22 cellular contexts compared by ENCODE assay signal in genomic region chr22:36608987-36609386, GRCh38.
DNase-seq lines count a peak whose midpoint lies in the region; ATAC-seq, FAIRE-seq and TF ChIP-seq lines count a peak whose summit lies in the region.
"Had no signal": no experiment of that assay in that cellular context is flagged by ENCODE, and none has a peak within 500 bp of the region (broad histone marks: within the 10 kb centered on the region; RNA-seq: fewer than 3 reads in every experiment).

No MANE protein-coding gene starts in this region.

- H3K27me3 Mint-ChIP-seq in H9 (ENCODE audit: low read depth): peaks cover 30% of the 10 kb centered on the region
- peaks cover 6% of the 10 kb centered on the region for H3K27me3 Mint-ChIP-seq in endodermal cell (ENCODE audit: insufficient read depth)
- peaks cover 49% of the 10 kb centered on the region for H3K27me3 Mint-ChIP-seq in progenitor cell of endocrine pancreas

- no peak overlapping the region; the same call in 1 of the 2 replicates for H3K4ac ChIP-seq in H9 (ENCODE audit: low read depth, low read length)

- H3K9ac ChIP-seq in H9 (ENCODE audit: extremely low read depth, insufficient read length, low read length): no peak overlapping the region
- H3K9ac ChIP-seq in endodermal cell (ENCODE audit: extremely low read depth, low read length, poor library complexity, severe bottlenecking): no peak overlapping the region

- no peak overlapping the region for H4K91ac ChIP-seq in H9 (ENCODE audit: insufficient read length, low read depth, low read length)

- H3K4me1 Mint-ChIP-seq in H9: peaks cover 42 to 43% of the 10 kb centered on the region in 2 experiments
- H3K4me1 Mint-ChIP-seq in endodermal cell: peaks cover 18% of the 10 kb centered on the region
- H3K4me1 Mint-ChIP-seq in progenitor cell of endocrine pancreas (ENCODE audit: low read depth): no peaks in the 10 kb centered on the region
- H3K4me1 Mint-ChIP-seq: CD8-positive, alpha-beta memory T cell had no signal

- no peak overlapping the region for H3T11ph ChIP-seq in H9 (ENCODE audit: low read length)

- H3K36me3 Mint-ChIP-seq in H9 (ENCODE audit: insufficient read depth in 1 of 3, low read depth in 3 of 3) (0 out of 7 replicates have a peak, but pooled peaks cover 0 to 2% (median 2%) of the 10 kb centered on the region in 3 experiments), endodermal cell (ENCODE audit: low read depth) (no peaks in the 10 kb centered on the region), progenitor cell of endocrine pancreas (ENCODE audit: insufficient read depth) (no peaks in the 10 kb centered on the region)
- H3K36me3 Mint-ChIP-seq: CD8-positive, alpha-beta memory T cell had no signal

- ATAC-seq in HG02571 (IDR thresholded peaks at IDR 0.05; ENCODE audit: unreplicated experiment) (no peak), HG03139 (IDR thresholded peaks at IDR 0.05; ENCODE audit: unreplicated experiment) (no peak)
- ATAC-seq: Panc1 had no signal

- H3K9me3 ChIP-seq in H9 (ENCODE audit: control insufficient read depth, low read depth, low read length) (no peaks in the 10 kb centered on the region), endodermal cell (ENCODE audit: control insufficient read depth, low read length) (no peaks in the 10 kb centered on the region)

- DNase-seq in H9 (peak; percentile 39), endodermal cell (no peak), iPS-NIHi11 (ENCODE audit: low spot score) (peak; percentile 42), progenitor cell of endocrine pancreas (ENCODE audit: low spot score, unreplicated experiment) (no peak), H54 (ENCODE audit: insufficient read length, low spot score) (no peak), DMS53 (lab: John Stamatoyannopoulos, UW) (no peak)
- DNase-seq: Calu3; CD8-positive, alpha-beta memory T cell; DMS153; GOT3; KBM-7; NCI-H1092; NCI-H1436; NCI-H1930; NCI-H2227 treated with DMSO at 0.1 percent for 48 hours; NCI-H510A had no signal

- H3K36me3 ChIP-seq in endodermal cell (ENCODE audit: control insufficient read depth, insufficient read depth, low read length): no peaks in the 10 kb centered on the region

- no peak for FAIRE-seq in H54 (lab: Jason Lieb, UNC)
- FAIRE-seq: G401.6, GM18507 had no signal

- H3K79me2 ChIP-seq in H9 (ENCODE audit: insufficient read depth, low read length): no peaks in the 10 kb centered on the region

- H3K4me3 ChIP-seq in endodermal cell (ENCODE audit: low read length): no peak overlapping the region

- no peaks in the 10 kb centered on the region for H3K79me1 ChIP-seq in H9 (ENCODE audit: insufficient read depth, low read depth, low read length, poor library complexity, severe bottlenecking)

- H3K4me1 ChIP-seq in H9 (ENCODE audit: insufficient read depth, low read length) (peaks cover 5% of the 10 kb centered on the region; the same call in 1 of the 2 replicates), endodermal cell (ENCODE audit: control insufficient read depth, insufficient read depth, low read length) (peaks cover 10% of the 10 kb centered on the region)

- TF ChIP-seq POLR2A in H54 (IDR thresholded peaks at IDR 0.05; ENCODE audit: low read depth, low read length): no peak

- no peaks in the 10 kb centered on the region for H3K23me2 ChIP-seq in H9 (ENCODE audit: insufficient read length, low read depth, low read length, poor library complexity, severe bottlenecking)

- no peak overlapping the region for H3K23ac ChIP-seq in H9 (ENCODE audit: insufficient read length, low read depth, low read length)

- WGBS in H9 (ENCODE audit: extremely low coverage, insufficient read length, low lambda C conversion rate): no CpG with 5 or more reads among the region's 13 CpGs
- WGBS in endodermal cell (ENCODE audit: insufficient coverage in 1 of 2, insufficient read length in 1 of 2), 2 experiments: 76 to 82% methylated on average over 10 to 13 of the region's 13 CpGs

- no peak overlapping the region for H2BK15ac ChIP-seq in H9 (ENCODE audit: low read depth, low read length)

- H3K14ac ChIP-seq in H9 (ENCODE audit: insufficient read depth, low read length): peak overlapping the region; percentile 56; the same call in 1 of the 2 replicates

- H2AFZ ChIP-seq in H9 (ENCODE audit: low read length): no peak overlapping the region

- no peak overlapping the region for H4K5ac ChIP-seq in H9 (ENCODE audit: insufficient read length, low read depth, low read length)

- no peak for TF ChIP-seq CTCF in H9 (conservative IDR thresholded peaks at IDR 0.05)
- no peak for TF ChIP-seq CTCF in endodermal cell (conservative IDR thresholded peaks at IDR 0.05)
- TF ChIP-seq CTCF in progenitor cell of endocrine pancreas (IDR thresholded peaks at IDR 0.05; ENCODE audit: unreplicated experiment): no peak

- peaks cover 0 to 2% of the 10 kb centered on the region in 2 experiments; a peak in 1 of 5 replicates for H3K9me3 Mint-ChIP-seq in H9
- peaks cover 3% of the 10 kb centered on the region for H3K9me3 Mint-ChIP-seq in endodermal cell
- peaks cover 2% of the 10 kb centered on the region for H3K9me3 Mint-ChIP-seq in progenitor cell of endocrine pancreas (ENCODE audit: low read depth)

- H3K4me2 ChIP-seq in H9 (ENCODE audit: insufficient read depth, insufficient read length, low read length): no peak overlapping the region

- no peak overlapping the region for H2BK5ac ChIP-seq in H9 (ENCODE audit: insufficient read length, low read length)

- H3K27ac ChIP-seq in H9 (ENCODE audit: insufficient read length, low read depth, low read length) (no peak overlapping the region), endodermal cell (ENCODE audit: low read depth, low read length) (no peak overlapping the region)
- H3K27ac ChIP-seq: C4-2B had no signal

- no peak overlapping the region for H4K8ac ChIP-seq in H9 (replicated peaks; ENCODE audit: insufficient read length, low read depth, low read length)

- H3K27me3 ChIP-seq in H9 (ENCODE audit: insufficient read depth, low read length): no peaks in the 10 kb centered on the region
- H3K27me3 ChIP-seq in endodermal cell (ENCODE audit: control insufficient read depth, insufficient read depth, low read length, poor library complexity, severe bottlenecking): peaks cover 5% of the 10 kb centered on the region

- H3K4me3 Mint-ChIP-seq in H9 (peak overlapping the region in 1 of 2 experiments; percentile 37; a peak in 4 of 5 replicates), endodermal cell (no peak overlapping the region), progenitor cell of endocrine pancreas (ENCODE audit: low read depth) (no peak overlapping the region)
- H3K4me3 Mint-ChIP-seq: CD8-positive, alpha-beta memory T cell had no signal

- H3K56ac ChIP-seq in H9 (ENCODE audit: insufficient read length, low read depth, low read length): no peak overlapping the region

- peak overlapping the region; percentile 79 for H3K18ac ChIP-seq in H9 (ENCODE audit: insufficient read length, low read depth, low read length)

- no peak overlapping the region for H2AK5ac ChIP-seq in H9 (ENCODE audit: insufficient read length, low read length)

- H2BK20ac ChIP-seq in H9 (ENCODE audit: low read depth, low read length, poor library complexity, severe bottlenecking): no peak overlapping the region

- H3K27ac Mint-ChIP-seq in H9: peak overlapping the region; percentile 92 to 96 (median 95)
- H3K27ac Mint-ChIP-seq in endodermal cell: peak overlapping the region; percentile 82
- peak overlapping the region; percentile 33 for H3K27ac Mint-ChIP-seq in progenitor cell of endocrine pancreas
- H3K27ac Mint-ChIP-seq: CD8-positive, alpha-beta memory T cell had no signal

- no peaks in the 10 kb centered on the region for H4K20me1 ChIP-seq in H9 (ENCODE audit: control insufficient read depth, insufficient read depth, insufficient read length)

- H2BK12ac ChIP-seq in H9 (ENCODE audit: insufficient read length, low read depth, low read length): no peak overlapping the region

- H2BK120ac ChIP-seq in H9 (ENCODE audit: low read depth, low read length, poor library complexity, severe bottlenecking): no peak overlapping the region

Comparison
In these comparisons a context has a peak if more than half of its experiments do, and no peak if none do; other contexts are left out.
1. DNase-seq: peak in H9 (single experiment) and iPS-NIHi11 (single experiment); none in endodermal cell (single experiment), progenitor cell of endocrine pancreas (single experiment), H54 (single experiment) and DMS53 (single experiment).
2. H3K27ac Mint-ChIP-seq: peak in every context shown above with its lines; median percentile 95 in H9; 82 in endodermal cell; 33 in progenitor cell of endocrine pancreas.